28 cellular contexts compared by ENCODE assay signal in the genomic region with DNA sequence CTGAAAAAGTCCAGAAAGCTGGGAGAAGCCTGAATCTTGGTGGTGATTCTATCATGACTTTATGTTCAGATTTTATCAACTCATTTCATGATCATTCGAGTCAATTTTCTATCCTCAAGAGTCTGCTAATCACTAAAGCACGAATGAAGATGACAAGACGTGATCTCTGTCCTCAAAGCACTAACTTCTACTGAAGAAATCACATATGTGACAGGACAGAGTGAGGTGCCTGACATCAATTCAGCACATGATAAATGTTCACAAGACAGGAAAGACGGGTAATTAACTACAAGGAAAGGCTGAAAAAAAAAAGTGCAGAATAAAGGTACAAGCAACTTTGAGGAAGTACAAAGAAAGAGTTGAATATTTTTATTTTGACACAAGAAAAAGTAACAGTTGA.
"Had no signal": no experiment of that assay in that cellular context is flagged by ENCODE, and none has a peak within 500 bp of the region (broad histone marks: within the 10 kb centered on the region; RNA-seq: fewer than 3 reads in every experiment).

No MANE protein-coding gene starts in this region.

- H3K4me3 Mint-ChIP-seq: immature natural killer cell; mesothelial cell of epicardium; naive B cell; natural killer cell; neural crest cell; stimulated activated naive B cell treated with anti-CD40 and anti-IgM and Interleukin-4, amounts not matched to agents 10 μg/mL and 1 μg/mL and 100 μg/mL, for 72 hours had no signal

- H3K27me3 ChIP-seq: stomach, testis, tibial artery, uterus had no signal

- H3K4me3 ChIP-seq: left ventricle myocardium inferior, lung, pancreas, prostate gland, skin epidermis, stomach, testis, tibial artery, uterus had no signal

- H3K4me1 ChIP-seq: left ventricle myocardium inferior, pancreas, prostate gland, stomach, testis, tibial artery, uterus had no signal

- H3K27ac ChIP-seq: left ventricle myocardium inferior, pancreas, prostate gland, skin epidermis, stomach, testis, tibial artery, uterus had no signal

- ATAC-seq: natural killer cell; pancreas; right cardiac atrium; sciatic nerve; stimulated activated naive B cell treated with anti-CD40 and anti-IgM and Interleukin-4, amounts not matched to agents 10 μg/mL and 1 μg/mL and 100 μg/mL, for 72 hours; stimulated activated naive CD8-positive, alpha-beta T cell treated with anti-CD3 and anti-CD28 coated beads, Interleukin-15, Interleukin-2, amounts not matched to agents 100 U/mL and 50 U/mL, for 24 hours had no signal

- H3K9me3 ChIP-seq: left ventricle myocardium inferior, pancreas, prostate gland, stomach, testis, tibial artery, uterus had no signal

- FAIRE-seq: islet of Langerhans, pancreas had no signal

- H3K27me3 Mint-ChIP-seq: naive B cell had no signal

- H3K27ac Mint-ChIP-seq: immature natural killer cell; mesothelial cell of epicardium; naive B cell; natural killer cell; stimulated activated naive B cell treated with anti-CD40 and anti-IgM and Interleukin-4, amounts not matched to agents 10 μg/mL and 1 μg/mL and 100 μg/mL, for 72 hours had no signal

- H3K36me3 Mint-ChIP-seq: immature natural killer cell; mesothelial cell of epicardium; naive B cell; natural killer cell; stimulated activated naive B cell treated with anti-CD40 and anti-IgM and Interleukin-4, amounts not matched to agents 10 μg/mL and 1 μg/mL and 100 μg/mL, for 72 hours had no signal

- H3K36me3 ChIP-seq: left ventricle myocardium inferior, pancreas, prostate gland, stomach, tibial artery, uterus had no signal

- DNase-seq: hypothalamus; immature natural killer cell; left ventricle myocardium inferior; mesendoderm; naive B cell; natural killer cell; pancreas; posterior cingulate gyrus; retina; stimulated activated CD4-positive, alpha-beta T cell treated with anti-CD3 and anti-CD28 coated beads, Interleukin-12 subunit alpha, Interleukin-12 subunit beta, amount 100 ng/mL, for 4 hours; stimulated activated CD4-positive, alpha-beta T cell treated with anti-CD3 and anti-CD28 coated beads, Interleukin-15, amount 100 ng/mL, for 24 hours; stimulated activated CD4-positive, alpha-beta T cell treated with anti-CD3 and anti-CD28 coated beads, Interleukin-2, amount 100 ng/mL, for 24 hours; stimulated activated CD4-positive, alpha-beta T cell treated with anti-CD3 and anti-CD28 coated beads, Interleukin-4, amount 100 ng/mL, for 1 hour; stimulated activated naive B cell treated with anti-CD40 and anti-IgM and Interleukin-4, amounts not matched to agents 10 μg/mL and 1 μg/mL and 100 μg/mL, for 72 hours; stimulated activated naive CD8-positive, alpha-beta T cell treated with anti-CD3 and anti-CD28 coated beads, Interleukin-15, Interleukin-2, amounts not matched to agents 100 U/mL and 50 U/mL, for 24 hours; stomach; testis; tibial artery; trophoblast cell; uterus had no signal

- H3K4me1 Mint-ChIP-seq: immature natural killer cell; naive B cell; natural killer cell; stimulated activated naive B cell treated with anti-CD40 and anti-IgM and Interleukin-4, amounts not matched to agents 10 μg/mL and 1 μg/mL and 100 μg/mL, for 72 hours had no signal

- H3K9me3 Mint-ChIP-seq: mesothelial cell of epicardium had no signal
